ENCODE assay signal across 23 cellular contexts in the genomic region with DNA sequence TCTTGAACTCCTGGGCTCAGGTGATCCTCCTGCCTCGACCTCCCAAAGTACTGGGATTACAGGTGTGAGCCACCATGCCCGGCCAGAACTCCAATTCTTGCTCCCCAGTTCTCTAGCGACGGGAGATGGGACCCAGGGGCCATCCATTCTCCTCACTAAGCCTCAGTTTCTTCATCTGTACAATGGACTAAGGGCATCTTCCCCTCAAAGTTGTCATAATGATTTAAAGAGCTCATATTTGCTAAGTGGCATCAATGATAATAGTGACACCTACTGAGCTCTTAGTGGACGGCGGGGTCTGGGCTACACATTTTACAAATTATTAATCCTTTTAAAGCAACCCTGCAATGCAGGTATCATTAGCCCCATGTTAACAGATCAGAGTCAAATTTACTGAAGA. TPM values are rescaled to one million over a fixed set of nuclear protein-coding genes. Genes with fewer than 3 reads are reported as not detected.
DNase-seq lines count a peak whose midpoint lies in the region; ATAC-seq, FAIRE-seq and TF ChIP-seq lines count a peak whose summit lies in the region.
"Had no signal": no experiment of that assay in that cellular context is flagged by ENCODE, and none has a peak within 500 bp of the region (broad histone marks: within the 10 kb centered on the region; RNA-seq: fewer than 3 reads in every experiment).

No MANE protein-coding gene starts in this region.

- peaks cover 54% of the 10 kb centered on the region for H3K36me3 Mint-ChIP-seq in activated T-cell treated with anti-CD3 and anti-CD28 coated beads, Interleukin-2, amount 50 U/mL, for 24 hours (ENCODE audit: low read depth)

- peak; percentile 11; the same call in 1 of the 2 replicates for TF ChIP-seq CTCF in 22Rv1 (IDR thresholded peaks at IDR 0.05)
- peak; percentile 10 for TF ChIP-seq CTCF in LNCaP clone FGC (IDR thresholded peaks at IDR 0.05; ENCODE audit: control insufficient read depth, extremely low read depth, insufficient read depth)
- TF ChIP-seq CTCF in K562 (IDR thresholded peaks at IDR 0.05 in 2 of 3, conservative IDR thresholded peaks at IDR 0.05 in 1 of 3; ENCODE audit: insufficient read depth in 2 of 3, low read depth in 1 of 3, low read length in 3 of 3) = no peak
- TF ChIP-seq CTCF in sigmoid colon (IDR thresholded peaks at IDR 0.05) = no peak
- no peak for TF ChIP-seq CTCF in GM13976 (IDR thresholded peaks at IDR 0.05; ENCODE audit: borderline replicate concordance, control extremely low read depth, extremely low read depth, insufficient read depth, missing control alignments)
- TF ChIP-seq CTCF in uterus (IDR thresholded peaks at IDR 0.05) = no peak

- peaks cover 4% of the 10 kb centered on the region for H3K4me1 Mint-ChIP-seq in activated T-cell treated with anti-CD3 and anti-CD28 coated beads, Interleukin-2, amount 50 U/mL, for 24 hours (ENCODE audit: low read depth)

- H3K4me1 ChIP-seq in K562 (replicated peaks in 1 of 2; ENCODE audit: control insufficient read depth in 2 of 2, insufficient read depth in 2 of 2, low read length in 2 of 2) = peaks cover 0 to 18% of the 10 kb centered on the region in 2 experiments; a peak in 2 of 5 replicates
- H3K4me1 ChIP-seq in sigmoid colon = peaks cover 0 to 41% (median 37%) of the 10 kb centered on the region in 4 donors
- H3K4me1 ChIP-seq in uterus = no peaks in the 10 kb centered on the region
- H3K4me1 ChIP-seq: HAP-1 had no signal

- H3K4me3 Mint-ChIP-seq in activated T-cell treated with anti-CD3 and anti-CD28 coated beads, Interleukin-2, amount 50 U/mL, for 24 hours = no peak overlapping the region
- H3K4me3 Mint-ChIP-seq: HFFc6 had no signal

- no peak overlapping the region for H2AFZ ChIP-seq in K562 (ENCODE audit: low read depth, low read length)

- no peak overlapping the region for H3K27ac ChIP-seq in 22Rv1
- H3K27ac ChIP-seq in K562 (ENCODE audit: extremely low read depth, low read depth, low read length) = no peak overlapping the region
- no peak overlapping the region for H3K27ac ChIP-seq in sigmoid colon
- H3K27ac ChIP-seq in uterus = no peak overlapping the region
- H3K27ac ChIP-seq: KMS-11 had no signal

- ATAC-seq in K562 (no peak), HG03135 (IDR thresholded peaks at IDR 0.05; ENCODE audit: unreplicated experiment) (no peak)

- no peak for FAIRE-seq in K562 (lab: Jason Lieb, UNC)

- H3K79me2 ChIP-seq in K562 (ENCODE audit: control insufficient read depth, insufficient read depth, low read length) = no peaks in the 10 kb centered on the region

- H3K36me3 ChIP-seq in K562 (ENCODE audit: control insufficient read depth, insufficient read depth, low read length) = no peaks in the 10 kb centered on the region
- H3K36me3 ChIP-seq in sigmoid colon = peaks cover 0 to 48% (median 36%) of the 10 kb centered on the region in 4 donors
- no peaks in the 10 kb centered on the region for H3K36me3 ChIP-seq in uterus
- H3K36me3 ChIP-seq: HAP-1 had no signal

- no peak for TF ChIP-seq RAD21 in K562 (CRISPR knock-in tag; conservative IDR thresholded peaks at IDR 0.05 in 1 of 2, IDR thresholded peaks at IDR 0.05 in 1 of 2)

- no peaks in the 10 kb centered on the region for H3K9me3 ChIP-seq in K562 (replicated peaks; ENCODE audit: control insufficient read depth, insufficient read depth, low read depth, low read length)
- no peaks in the 10 kb centered on the region for H3K9me3 ChIP-seq in sigmoid colon
- H3K9me3 ChIP-seq in uterus = no peaks in the 10 kb centered on the region
- H3K9me3 ChIP-seq: HAP-1 had no signal

- WGBS in K562 (ENCODE audit: insufficient coverage, low coverage, missing lambda C conversion rate) = 44% methylated on average over 5 of the region's 6 CpGs
- 88% methylated on average over 6 of the region's 6 CpGs for WGBS in sigmoid colon, 2 donors

- H3K27me3 Mint-ChIP-seq in activated T-cell treated with anti-CD3 and anti-CD28 coated beads, Interleukin-2, amount 50 U/mL, for 24 hours = no peaks in the 10 kb centered on the region

- no peak overlapping the region for H3K4me2 ChIP-seq in K562 (ENCODE audit: insufficient read depth, low read length)
- H3K4me2 ChIP-seq: KMS-11 had no signal

- no peak for DNase-seq in LNCaP clone FGC (ENCODE audit: low read depth)
- no peak for DNase-seq in K562 (ENCODE audit: extremely low read depth in 1 of 4, low spot score in 3 of 4)
- peak; percentile 2 for DNase-seq in sigmoid colon
- DNase-seq in activated T-cell treated with anti-CD3 and anti-CD28 coated beads, Interleukin-2, amount 50 U/mL, for 24 hours = no peak
- no peak for DNase-seq in GM13976 (ENCODE audit: low spot score)
- no peak for DNase-seq in uterus
- DNase-seq: GOT3; HFFc6; IMR-90; MV-4-11; NCI-H1105; NCI-H1436 treated with DMSO at 0.1 percent for 48 hours; NCI-H187 treated with DMSO at 0.1 percent for 48 hours; NCI-H446 treated with DMSO at 0.1 percent for 48 hours; NCI-H526; NCI-H82; NK-92 treated with Interleukin-12 subunit alpha and Interleukin-12 subunit beta, amount 100 ng/mL, for 24 hours; RPMI8226; SHP77 had no signal

- H3K9me1 ChIP-seq in K562 (ENCODE audit: control insufficient read depth, insufficient read depth, low read length) = no peaks in the 10 kb centered on the region

- TF ChIP-seq POLR2A in K562 (conservative IDR thresholded peaks at IDR 0.05) = no peak
- TF ChIP-seq POLR2A in sigmoid colon (IDR thresholded peaks at IDR 0.05) = no peak
- TF ChIP-seq POLR2A in uterus (IDR thresholded peaks at IDR 0.05) = no peak

- POLR2A ChIA-PET in K562 (lab: Yijun Ruan, JAX) = no interaction called here

- no peaks in the 10 kb centered on the region for H3K9me3 Mint-ChIP-seq in activated T-cell treated with anti-CD3 and anti-CD28 coated beads, Interleukin-2, amount 50 U/mL, for 24 hours
- H3K9me3 Mint-ChIP-seq: HFFc6 had no signal

- H3K27ac Mint-ChIP-seq in activated T-cell treated with anti-CD3 and anti-CD28 coated beads, Interleukin-2, amount 50 U/mL, for 24 hours = no peak overlapping the region
- H3K27ac Mint-ChIP-seq: HFFc6 had no signal

- H3K4me3 ChIP-seq in LNCaP clone FGC (ENCODE audit: low read depth, low read length) (no peak overlapping the region), K562 (no peak overlapping the region), sigmoid colon (no peak overlapping the region), uterus (no peak overlapping the region)
- H3K4me3 ChIP-seq: HAP-1 had no signal

- no TSS peak for BruUV-seq in K562 (replicated peaks; lab: Mats Ljungman, UMichigan)

- CTCF ChIA-PET in K562 (lab: Yijun Ruan, JAX; ENCODE audit: low intra/inter-chr PET ratio) = no interaction called here

- H3K27me3 ChIP-seq in K562 (ENCODE audit: control insufficient read depth in 2 of 2, insufficient read depth in 2 of 2, low read length in 2 of 2) = no peaks in the 10 kb centered on the region
- no peaks in the 10 kb centered on the region for H3K27me3 ChIP-seq in sigmoid colon
- no peaks in the 10 kb centered on the region for H3K27me3 ChIP-seq in uterus

- intact Hi-C loops in K562 (cut with micrococcal nuclease) = loop anchor here (10.0 kb wide), 1 partner anchor 101 kb away; no protein-coding TSS in a partner anchor
- intact Hi-C loops in sigmoid colon (cut with DNase I) = no loop called here
- intact Hi-C loops in uterus (cut with DNase I; ENCODE audit: low total_unique reads) = no loop called here

- in situ Hi-C loops in K562 (cut with MboI) (no loop called here), GM13976 (cut with MboI; ENCODE audit: low sequenced_read_pairs, unreplicated experiment) (no loop called here)

- TF ChIP-seq EP300 in K562 (IDR thresholded peaks at IDR 0.05; ENCODE audit: low read length) (no peak), sigmoid colon (IDR thresholded peaks at IDR 0.05) (no peak)

- peaks cover 5% of the 10 kb centered on the region; the same call in 1 of the 2 replicates for H4K20me1 ChIP-seq in K562 (replicated peaks; ENCODE audit: control insufficient read depth, insufficient read depth, low read length)

- H3K9ac ChIP-seq in K562 (ENCODE audit: insufficient read depth in 1 of 2, low read depth in 2 of 2, low read length in 2 of 2) = no peak overlapping the region
- H3K9ac ChIP-seq: KMS-11 had no signal

RNA-seq across cellular contexts. Expression of a gene that starts 34.5 kb away (rescaled TPM):
- total RNA-seq in K562 (2011; cell fraction: chromatin; rRNA removed; ENCODE audit: low replicate concordance) = 2.7 and 4.4 TPM in 2 replicates
- 2.4 and 3.7 TPM in 2 replicates for total RNA-seq in K562 (2011; cell fraction: nucleolus; rRNA removed)
- total RNA-seq in K562 (2011; cell fraction: nucleoplasm; rRNA removed) = 2.3 and 3.2 TPM in 2 replicates
- total RNA-seq in K562 (2014; rRNA removed) (8.5 and 11.5 TPM in 2 replicates), K562 (2014; rRNA removed; fragmentation: Illumina TruSeq; extraction: Trizol) (3.0 TPM in 2 replicates), K562 (2015; rRNA removed; fragmentation: Illumina TruSeq; extraction: Trizol) (5.0 and 5.9 TPM in 2 replicates), K562 (2021) (11.7 and 12.1 TPM in 2 replicates), sigmoid colon (10 to 100 TPM; 25.7 to 56.5 (median 30.7) TPM), uterus (10 to 100 TPM in 3 of 4 donors, 1 to 10 TPM in 1; 9.4 to 31.8 (median 19.6) TPM)
- polyA plus RNA-seq in K562 (2011; rRNA removed) (7.7 and 7.9 TPM in 2 replicates), K562 (2014; fragmentation: Illumina TruSeq; extraction: Trizol) (6.4 and 8.3 TPM in 2 replicates), K562 (2014; fragmentation: Nextera tagmentation; extraction: Ambion mirVana) (under 1 TPM; 0.24 to 0.46 TPM), K562 (2014; rRNA removed) (8.1 and 12.1 TPM in 2 replicates), sigmoid colon (10 to 100 TPM; 14.4 to 34.1 (median 26.4) TPM)
- polyA plus RNA-seq in K562 (2011; cell fraction: cytosol; rRNA removed) = 8.7 and 16.2 TPM in 2 replicates
- 9.8 and 13.3 TPM in 2 replicates for polyA plus RNA-seq in K562 (2011; cell fraction: nucleus; rRNA removed)
- polyA plus RNA-seq in K562 (2012) = 7.7 and 9.5 TPM in 2 replicates
- 2.1 and 4.3 TPM in 2 replicates for polyA minus RNA-seq in K562 (2011; rRNA and poly(A)+ RNA removed)
- 6.1 and 6.6 TPM in 2 replicates for polyA minus RNA-seq in K562 (2011; cell fraction: cytosol; rRNA and poly(A)+ RNA removed)
- polyA minus RNA-seq in K562 (2011; cell fraction: nucleus; rRNA and poly(A)+ RNA removed) = 1.1 and 1.8 TPM in 2 replicates

RNA-seq across cellular contexts. Expression of a gene that starts 42.5 kb away (rescaled TPM):
- total RNA-seq in K562 (2011; cell fraction: chromatin; rRNA removed; ENCODE audit: low replicate concordance) = 29.2 and 70.6 TPM in 2 replicates
- 26.7 and 30.3 TPM in 2 replicates for total RNA-seq in K562 (2011; cell fraction: nucleolus; rRNA removed)
- total RNA-seq in K562 (2011; cell fraction: nucleoplasm; rRNA removed) = 33.5 and 52.8 TPM in 2 replicates
- total RNA-seq in K562 (2014; rRNA removed) = 77.6 and 85.3 TPM in 2 replicates
- 55.3 and 62.0 TPM in 2 replicates for total RNA-seq in K562 (2014; rRNA removed; fragmentation: Illumina TruSeq; extraction: Trizol)
- total RNA-seq in K562 (2015; rRNA removed; fragmentation: Illumina TruSeq; extraction: Trizol) = 61.8 and 62.2 TPM in 2 replicates
- 83.7 and 84.2 TPM in 2 replicates for total RNA-seq in K562 (2021)
- polyA plus RNA-seq in K562 (2011; rRNA removed) = 21.8 and 29.3 TPM in 2 replicates
- polyA plus RNA-seq in K562 (2011; cell fraction: cytosol; rRNA removed) = 17.4 and 20.5 TPM in 2 replicates
- 16.0 and 30.2 TPM in 2 replicates for polyA plus RNA-seq in K562 (2011; cell fraction: nucleus; rRNA removed)
- polyA plus RNA-seq in K562 (2012) = 23.7 and 44.7 TPM in 2 replicates
- polyA plus RNA-seq in K562 (2014; fragmentation: Illumina TruSeq; extraction: Trizol) = 44.8 and 57.5 TPM in 2 replicates
- polyA plus RNA-seq in K562 (2014; fragmentation: Nextera tagmentation; extraction: Ambion mirVana) = 10 to 100 TPM; 23.8 to 25.9 TPM
- 39.3 and 49.3 TPM in 2 replicates for polyA plus RNA-seq in K562 (2014; rRNA removed)
- polyA minus RNA-seq in K562 (2011; rRNA and poly(A)+ RNA removed) = 43.2 and 54.9 TPM in 2 replicates
- 17.9 and 19.7 TPM in 2 replicates for polyA minus RNA-seq in K562 (2011; cell fraction: cytosol; rRNA and poly(A)+ RNA removed)
- 22.3 and 30.1 TPM in 2 replicates for polyA minus RNA-seq in K562 (2011; cell fraction: nucleus; rRNA and poly(A)+ RNA removed)
- total RNA-seq in sigmoid colon = 10 to 100 TPM; 23.2 to 28.5 (median 26.8) TPM
- polyA plus RNA-seq in sigmoid colon = 10 to 100 TPM; 10.8 to 27.8 (median 22.2) TPM
- total RNA-seq in uterus = 100 to 1,000 TPM in 2 of 4 donors, 10 to 100 TPM in 2; 45.7 to 558 (median 101) TPM

Comparison
In these comparisons a context has a peak if more than half of its experiments do, and no peak if none do; other contexts are left out.
1. CTCF ChIP-seq: peak in 22Rv1 (single experiment) and LNCaP clone FGC (single experiment); none in K562 (0 of 3), sigmoid colon (0 of 4), GM13976 (single experiment) and uterus (0 of 4).